8 cellular contexts compared by ENCODE assay signal in genomic region chr2:201183373-201183742, GRCh38. TPM values are rescaled to one million over a fixed set of nuclear protein-coding genes. Genes with fewer than 3 reads are reported as not detected.
DNase-seq lines count a peak whose midpoint lies in the region; ATAC-seq and TF ChIP-seq lines count a peak whose summit lies in the region.

No MANE protein-coding gene starts in this region.

- H3K27ac ChIP-seq in HL-60 (replicated peaks) (peak overlapping the region; percentile 85), breast epithelium (no peak overlapping the region), mesodermal cell (ENCODE audit: low read depth, low read length, severe bottlenecking) (peak overlapping the region; percentile 25)

- TF ChIP-seq CTCF in AG10803 (conservative IDR thresholded peaks at IDR 0.05; ENCODE audit: low read length) (no peak), HL-60 (IDR thresholded peaks at IDR 0.05; ENCODE audit: insufficient read depth, low read length) (no peak), breast epithelium (IDR thresholded peaks at IDR 0.05) (no peak)

- H3K4me3 ChIP-seq in AG10803 (ENCODE audit: low read length), result peak overlapping the region; percentile 39
- peak overlapping the region; percentile 64 for H3K4me3 ChIP-seq in HL-60 (replicated peaks; ENCODE audit: insufficient read depth, low read length)
- peak overlapping the region; percentile 43 to 58 (median 44) for H3K4me3 ChIP-seq in breast epithelium
- peak overlapping the region; percentile 21 for H3K4me3 ChIP-seq in mesodermal cell (ENCODE audit: extremely low read depth, insufficient read depth, low read length, poor library complexity, severe bottlenecking)

- DNase-seq in AG10803 (ENCODE audit: low read depth) (no peak), HL-60 (ENCODE audit: low read depth in 1 of 2, low spot score in 1 of 2) (no peak), breast epithelium (ENCODE audit: low spot score in 2 of 2) (no peak), DMS79 (lab: John Stamatoyannopoulos, UW) (no peak), amniotic stem cell (lab: John Stamatoyannopoulos, UW) (no peak), A172 (ENCODE audit: low spot score) (no peak)

- WGBS in mesodermal cell (ENCODE audit: insufficient coverage in 2 of 2), 2 experiments, result 90 to 93% methylated on average over 2 to 3 of the region's 4 CpGs

- H3K36me3 ChIP-seq in breast epithelium (no peaks in the 10 kb centered on the region), mesodermal cell (ENCODE audit: control insufficient read depth, insufficient read depth, low read length) (no peaks in the 10 kb centered on the region)

- H3K9me3 ChIP-seq in breast epithelium (no peaks in the 10 kb centered on the region), mesodermal cell (ENCODE audit: control insufficient read depth, low read length) (peaks cover under 1% of the 10 kb centered on the region)

- no peak for ATAC-seq in GM21717 (IDR thresholded peaks at IDR 0.05; ENCODE audit: unreplicated experiment)

- H3K4me1 ChIP-seq in breast epithelium, result no peaks in the 10 kb centered on the region
- H3K4me1 ChIP-seq in mesodermal cell (ENCODE audit: control insufficient read depth, insufficient read depth, low read length, poor library complexity, severe bottlenecking), result peaks cover 3% of the 10 kb centered on the region

- intact Hi-C loops in breast epithelium (cut with DNase I; ENCODE audit: low total_unique reads), result no loop called here

- TF ChIP-seq POLR2A in breast epithelium (IDR thresholded peaks at IDR 0.05), result no peak

- H3K27me3 ChIP-seq in HL-60 (ENCODE audit: insufficient read depth, poor library complexity, severe bottlenecking), result no peaks in the 10 kb centered on the region
- no peaks in the 10 kb centered on the region for H3K27me3 ChIP-seq in breast epithelium

RNA-seq across cellular contexts. Expression of gene CASP10, which starts 0.4 kb away (rescaled TPM):
- 10 to 100 TPM in 1 of 3 donors, 1 to 10 TPM in 2; 5.7 to 13.1 (median 9.6) TPM for total RNA-seq in breast epithelium
- polyA plus RNA-seq in mesodermal cell (2013, experiment 1 of 2), result 6.2 TPM
- 4.9 TPM for polyA plus RNA-seq in mesodermal cell (2013, experiment 2 of 2)
- total RNA-seq in A172 (2014; rRNA removed; shearing (Covaris generic)), result 3.2 and 3.9 TPM in 2 replicates

Comparison
In these comparisons a context has a peak if more than half of its experiments do, and no peak if none do; other contexts are left out.
1. H3K27ac ChIP-seq: peak in HL-60 (single experiment) and mesodermal cell (single experiment); none in breast epithelium (0 of 2).
2. Peak in every context shown above with its lines, with median percentiles within 50 percentile points of each other: H3K4me3 ChIP-seq.